Comparison of ENCODE assay signal across 10 cellular contexts in the genomic region with DNA sequence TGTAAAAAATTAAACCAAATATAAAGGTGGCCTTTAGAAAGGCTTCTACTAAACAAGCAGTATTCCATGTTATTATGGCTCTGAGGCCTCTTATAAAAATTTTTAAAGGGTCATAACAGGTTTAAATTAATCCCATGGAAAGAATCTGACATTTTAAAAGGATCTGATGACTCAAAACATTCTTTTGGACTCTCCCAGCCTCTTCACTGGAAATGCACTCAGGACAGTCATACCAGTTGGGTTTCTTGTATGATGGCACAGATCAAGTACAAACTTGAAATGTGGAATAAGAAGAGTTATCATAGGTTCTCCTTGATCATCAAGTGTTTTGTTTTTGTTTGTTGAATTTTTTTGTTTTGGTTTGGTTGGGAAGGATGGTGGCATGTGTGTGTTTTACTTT. TPM values are rescaled to one million over a fixed set of nuclear protein-coding genes. Genes with fewer than 3 reads are reported as not detected.
DNase-seq lines count a peak whose midpoint lies in the region; ATAC-seq and TF ChIP-seq lines count a peak whose summit lies in the region.
"Had no signal": no experiment of that assay in that cellular context is flagged by ENCODE, and none has a peak within 500 bp of the region (broad histone marks: within the 10 kb centered on the region; RNA-seq: fewer than 3 reads in every experiment).

No MANE protein-coding gene starts in this region.

- TF ChIP-seq POLR2A in IMR-90 (IDR thresholded peaks at IDR 0.05; ENCODE audit: low read depth, low read length) (no peak), gastrocnemius medialis (IDR thresholded peaks at IDR 0.05) (no peak)

- H3K18ac ChIP-seq in IMR-90 (ENCODE audit: low read depth, low read length): peak overlapping the region; percentile 11; the same call in 1 of the 2 replicates

- H4K20me1 ChIP-seq in IMR-90 (ENCODE audit: insufficient read depth, low read length): peaks cover 47% of the 10 kb centered on the region

- H4K8ac ChIP-seq in IMR-90 (ENCODE audit: low read depth in 2 of 2, low read length in 2 of 2): 0 out of 4 replicates have a peak overlapping the region, but pooled peaks of 1 of the 2 experiments have one; percentile 0

- no peak overlapping the region for H3K4ac ChIP-seq in IMR-90 (ENCODE audit: low read depth, low read length)

- H3K4me1 ChIP-seq in IMR-90 (ENCODE audit: control insufficient read depth, insufficient read depth, low read length) (peaks cover 9% of the 10 kb centered on the region; the same call in 1 of the 2 replicates), colonic mucosa (peaks cover 4% of the 10 kb centered on the region), gastrocnemius medialis (peaks cover 42 to 62% of the 10 kb centered on the region in 2 donors)
- H3K4me1 ChIP-seq: Caco-2 had no signal

- TF ChIP-seq CTCF in AG09309 (IDR thresholded peaks at IDR 0.05; ENCODE audit: control insufficient read depth, insufficient read depth, low read depth, low read length, missing control alignments) (no peak), IMR-90 (conservative IDR thresholded peaks at IDR 0.05; ENCODE audit: low read depth, low read length) (no peak), colonic mucosa (IDR thresholded peaks at IDR 0.05) (no peak), mesothelial cell of epicardium (IDR thresholded peaks at IDR 0.05; ENCODE audit: unreplicated experiment) (no peak), gastrocnemius medialis (IDR thresholded peaks at IDR 0.05 in 4 of 5, conservative IDR thresholded peaks at IDR 0.05 in 1 of 5) (no peak)

- H3K36me3 ChIP-seq in IMR-90 (ENCODE audit: control insufficient read depth, insufficient read depth, low read length): no peaks in the 10 kb centered on the region
- no peaks in the 10 kb centered on the region for H3K36me3 ChIP-seq in colonic mucosa
- no peaks in the 10 kb centered on the region for H3K36me3 ChIP-seq in gastrocnemius medialis

- no peak overlapping the region for H4K5ac ChIP-seq in IMR-90 (ENCODE audit: low read depth, low read length)

- intact Hi-C loops in IMR-90 (cut with micrococcal nuclease) (no loop called here), colonic mucosa (cut with DNase I) (no loop called here), gastrocnemius medialis (cut with DNase I; ENCODE audit: low total_unique reads) (no loop called here)

- DNase-seq in AG09309 (ENCODE audit: low read depth) (peak; percentile 56), IMR-90 (peak; percentile 80), colonic mucosa (no peak), mesothelial cell of epicardium (ENCODE audit: low spot score in 2 of 2, unreplicated experiment in 2 of 2) (no peak), NCI-H2029 treated with DMSO at 0.1 percent for 48 hours (lab: John Stamatoyannopoulos, UW) (no peak), iPS-NIHi11 (ENCODE audit: low spot score) (no peak), gastrocnemius medialis (no peak)
- DNase-seq in stimulated activated CD4-positive, alpha-beta T cell treated with anti-CD3 and anti-CD28 coated beads, Interleukin-2, amount 100 ng/mL, for 48 hours: no peak
- DNase-seq: Caco-2, NCI-H526 treated with DMSO at 0.1 percent for 48 hours had no signal

- H3K9ac ChIP-seq in IMR-90 (ENCODE audit: low read depth, low read length): no peak overlapping the region
- no peak overlapping the region for H3K9ac ChIP-seq in colonic mucosa (ENCODE audit: low read depth in 2 of 2, low read length in 2 of 2)

- POLR2A ChIA-PET in IMR-90 (lab: Charles Lee; ENCODE audit: unreplicated experiment): no interaction called here

- H2AK5ac ChIP-seq in IMR-90 (ENCODE audit: low read depth, low read length): no peak overlapping the region

- H3K27me3 Mint-ChIP-seq in mesothelial cell of epicardium (ENCODE audit: low read depth): no peaks in the 10 kb centered on the region

- H3K4me2 ChIP-seq in IMR-90 (ENCODE audit: low read depth, low read length): no peak overlapping the region

- no peaks in the 10 kb centered on the region for H3K36me3 Mint-ChIP-seq in mesothelial cell of epicardium

- ATAC-seq in IMR-90 (ENCODE audit: low read depth) (peak; percentile 82), gastrocnemius medialis (no peak)

- H3K4me3 Mint-ChIP-seq in mesothelial cell of epicardium: no peak overlapping the region

- no peak overlapping the region for H2AFZ ChIP-seq in IMR-90 (replicated peaks; ENCODE audit: low read length, poor library complexity)

- in situ Hi-C loops in IMR-90 (cut with MboI; ENCODE audit: low sequenced_read_pairs) (no loop called here), gastrocnemius medialis (cut with MboI; ENCODE audit: low sequenced_read_pairs in 4 of 4) (no loop called here)

- no peak overlapping the region for H3K56ac ChIP-seq in IMR-90 (ENCODE audit: extremely low read depth, insufficient read depth, low read length)

- no peak overlapping the region for H2BK15ac ChIP-seq in IMR-90 (ENCODE audit: low read depth, low read length)

- H2AK9ac ChIP-seq in IMR-90 (replicated peaks; ENCODE audit: low read depth, low read length, poor library complexity): no peak overlapping the region

- H3K27ac Mint-ChIP-seq in mesothelial cell of epicardium: peak overlapping the region; percentile 97

- no TSS peak for BruUV-seq in IMR-90 (replicated peaks; lab: Mats Ljungman, UMichigan)

- no peaks in the 10 kb centered on the region for H3K27me3 ChIP-seq in IMR-90 (ENCODE audit: control insufficient read depth, insufficient read depth, low read length)
- no peaks in the 10 kb centered on the region for H3K27me3 ChIP-seq in colonic mucosa
- H3K27me3 ChIP-seq in gastrocnemius medialis: no peaks in the 10 kb centered on the region

- H3K9me1 ChIP-seq in IMR-90 (ENCODE audit: insufficient read depth, low read length): peaks cover 3% of the 10 kb centered on the region

- dilution Hi-C loops in IMR-90 (cut with HindIII; ENCODE audit: low sequenced_read_pairs, unreplicated experiment): no loop called here

- peaks cover 26 to 84% of the 10 kb centered on the region in 2 experiments for H3K79me1 ChIP-seq in IMR-90 (ENCODE audit: low read depth in 1 of 2, low read length in 2 of 2)

- H3K9me3 ChIP-seq in IMR-90 (ENCODE audit: control insufficient read depth, insufficient read depth, low read length) (no peaks in the 10 kb centered on the region), colonic mucosa (no peaks in the 10 kb centered on the region), gastrocnemius medialis (no peaks in the 10 kb centered on the region)
- H3K9me3 ChIP-seq: Caco-2 had no signal

- H2BK5ac ChIP-seq in IMR-90 (ENCODE audit: low read depth, low read length, poor library complexity, severe bottlenecking): peak overlapping the region; percentile 7

- TF ChIP-seq RAD21 in IMR-90 (IDR thresholded peaks at IDR 0.05; ENCODE audit: low read length): no peak

- CTCF ChIA-PET in IMR-90 (lab: Yijun Ruan, JAX): no interaction called here

- no peak overlapping the region for H2BK120ac ChIP-seq in IMR-90 (ENCODE audit: low read depth, low read length)

- H2BK20ac ChIP-seq in IMR-90 (ENCODE audit: low read depth, low read length): peak overlapping the region; percentile 30; the same call in 1 of the 2 replicates

- no peak overlapping the region for H3K4me3 ChIP-seq in AG09309 (ENCODE audit: control insufficient read depth, low read depth, low read length)
- no peak overlapping the region for H3K4me3 ChIP-seq in IMR-90 (ENCODE audit: insufficient read depth, low read depth, low read length)
- H3K4me3 ChIP-seq in colonic mucosa: no peak overlapping the region
- no peak overlapping the region for H3K4me3 ChIP-seq in gastrocnemius medialis

- H3K23ac ChIP-seq in IMR-90 (ENCODE audit: low read depth, low read length): 0 out of 2 replicates have a peak overlapping the region, but pooled peaks have one; percentile 48

- peak overlapping the region; percentile 29; the same call in 1 of the 2 replicates for H3K14ac ChIP-seq in IMR-90 (replicated peaks; ENCODE audit: low read depth, low read length)

- no peak overlapping the region; the same call in 1 of the 2 replicates for H4K91ac ChIP-seq in IMR-90 (ENCODE audit: insufficient read depth, low read depth, low read length)

- no peaks in the 10 kb centered on the region for H3K9me3 Mint-ChIP-seq in mesothelial cell of epicardium

- peaks cover 49% of the 10 kb centered on the region for H3K4me1 Mint-ChIP-seq in mesothelial cell of epicardium

- H3K27ac ChIP-seq in IMR-90 (ENCODE audit: insufficient read depth, low read length) (no peak overlapping the region), colonic mucosa (peak overlapping the region; percentile 5), gastrocnemius medialis (peak overlapping the region in 1 of 4 donors; percentile 4)

TF ChIP-seq in IMR-90, 13 proteins besides CTCF, POLR2A, EP300 and RAD21:
- TF ChIP-seq MXI1 (IDR thresholded peaks at IDR 0.05; ENCODE audit: borderline replicate concordance, low read depth, low read length) (no peak), MAZ (IDR thresholded peaks at IDR 0.05; ENCODE audit: borderline replicate concordance, low read depth, low read length) (no peak)
- TF ChIP-seq, protein P1, sequence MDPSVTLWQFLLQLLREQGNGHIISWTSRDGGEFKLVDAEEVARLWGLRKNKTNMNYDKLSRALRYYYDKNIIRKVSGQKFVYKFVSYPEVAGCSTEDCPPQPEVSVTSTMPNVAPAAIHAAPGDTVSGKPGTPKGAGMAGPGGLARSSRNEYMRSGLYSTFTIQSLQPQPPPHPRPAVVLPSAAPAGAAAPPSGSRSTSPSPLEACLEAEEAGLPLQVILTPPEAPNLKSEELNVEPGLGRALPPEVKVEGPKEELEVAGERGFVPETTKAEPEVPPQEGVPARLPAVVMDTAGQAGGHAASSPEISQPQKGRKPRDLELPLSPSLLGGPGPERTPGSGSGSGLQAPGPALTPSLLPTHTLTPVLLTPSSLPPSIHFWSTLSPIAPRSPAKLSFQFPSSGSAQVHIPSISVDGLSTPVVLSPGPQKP (IDR thresholded peaks at IDR 0.05; ENCODE audit: borderline replicate concordance, low read depth, low read length): no peak

RNA-seq across cellular contexts. Expression of a gene that starts 50.8 kb away (rescaled TPM):
- total RNA-seq in IMR-90 (2012; rRNA removed) (12.2 and 21.1 TPM in 2 replicates), colonic mucosa (10 to 100 TPM; 58.0 to 62.7 TPM), mesothelial cell of epicardium (57.1 to 58.5 TPM (median 58.2 TPM) in 3 replicates), gastrocnemius medialis (10 to 100 TPM; 14.6 to 25.8 (median 22.3) TPM)
- polyA plus RNA-seq in IMR-90 (2012; rRNA removed): 6.5 and 9.7 TPM in 2 replicates
- 4.6 and 5.1 TPM in 2 replicates for polyA plus RNA-seq in IMR-90 (2012; cell fraction: cytosol; rRNA removed)
- 6.4 and 8.1 TPM in 2 replicates for polyA plus RNA-seq in IMR-90 (2012; cell fraction: nucleus; rRNA removed; ENCODE audit: low replicate concordance)

Comparison
In these comparisons a context has a peak if more than half of its experiments do, and no peak if none do; other contexts are left out.
1. DNase-seq: peak in AG09309 (single experiment) and IMR-90 (single experiment); none in colonic mucosa (single experiment), mesothelial cell of epicardium (0 of 2), NCI-H2029 treated with DMSO at 0.1 percent for 48 hours (single experiment), iPS-NIHi11 (single experiment), gastrocnemius medialis (0 of 2) and stimulated activated CD4-positive, alpha-beta T cell treated with anti-CD3 and anti-CD28 coated beads, Interleukin-2, amount 100 ng/mL, for 48 hours (0 of 2).